Comparison of ENCODE assay signal across 12 cellular contexts in genomic region chr13:94061316-94061715, GRCh38.
A peak's percentile ranks its signal among the peaks of the same experiment; 100 is the strongest.
DNase-seq lines count a peak whose midpoint lies in the region; ATAC-seq and TF ChIP-seq lines count a peak whose summit lies in the region.
"Had no signal": no experiment of that assay in that cellular context is flagged by ENCODE, and none has a peak within 500 bp of the region (broad histone marks: within the 10 kb centered on the region; RNA-seq: fewer than 3 reads in every experiment).

No MANE protein-coding gene starts in this region.

- H3K36me3 ChIP-seq in PC-3 (ENCODE audit: low read depth, low read length): no peaks in the 10 kb centered on the region

- H3K79me2 ChIP-seq in PC-3 (ENCODE audit: low read length): no peaks in the 10 kb centered on the region

- H3K9ac ChIP-seq in PC-3 (ENCODE audit: low read length): no peak overlapping the region

- no peak overlapping the region for H2AFZ ChIP-seq in PC-3 (ENCODE audit: low read length)

- no TSS peak for BruUV-seq in PC-3 (replicated peaks; lab: Mats Ljungman, UMichigan)

- H4K20me1 ChIP-seq in PC-3 (ENCODE audit: low read length): no peaks in the 10 kb centered on the region

- no peaks in the 10 kb centered on the region for H3K4me1 ChIP-seq in PC-3 (ENCODE audit: insufficient read depth, low read length)

- no peak overlapping the region for H3K4me2 ChIP-seq in PC-3 (ENCODE audit: low read length)

- TF ChIP-seq CTCF in VCaP (conservative IDR thresholded peaks at IDR 0.05) (no peak), fibroblast of villous mesenchyme (IDR thresholded peaks at IDR 0.05; ENCODE audit: insufficient read depth, low read depth, low read length) (no peak), PC-3 (conservative IDR thresholded peaks at IDR 0.05; ENCODE audit: low read depth, low read length) (no peak)

- DNase-seq in H4 (ENCODE audit: low spot score): peak; percentile 11
- peak; percentile 55 for DNase-seq in fibroblast of villous mesenchyme (ENCODE audit: low read depth)
- DNase-seq in PC-3: no peak
- no peak for DNase-seq in activated CD8-positive, alpha-beta memory T cell treated with anti-CD3 and anti-CD28 coated beads, Interleukin-2, amount 50 U/mL, for 4 hours
- no peak for DNase-seq in G401 (ENCODE audit: low spot score)
- DNase-seq: activated CD4-positive, alpha-beta T cell treated with anti-CD3 and anti-CD28 coated beads, Interleukin-2, amount 50 U/mL, for 1 hour; hippocampal formation; nephron progenitor cell; T-helper 1 cell had no signal

- in situ Hi-C loops in G401 (cut with HindIII; ENCODE audit: low sequenced_read_pairs): no loop called here

- no peaks in the 10 kb centered on the region for H3K27me3 ChIP-seq in PC-3 (ENCODE audit: low read length)

- no peaks in the 10 kb centered on the region for H3K9me3 ChIP-seq in PC-3 (ENCODE audit: low read length)

- H3K27ac ChIP-seq in VCaP: peak overlapping the region; percentile 28
- H3K27ac ChIP-seq in PC-3 (ENCODE audit: low read length): no peak overlapping the region

- H3F3A ChIP-seq in PC-3 (ENCODE audit: low read length, unreplicated experiment): no peaks in the 10 kb centered on the region

- POLR2A ChIA-PET in PC-3 (lab: Charles Lee; ENCODE audit: unreplicated experiment): no interaction called here

- CTCF ChIA-PET in PC-3 (lab: Charles Lee): no interaction called here

- H3K4me3 ChIP-seq in fibroblast of villous mesenchyme (ENCODE audit: low read depth, low read length) (no peak overlapping the region), PC-3 (ENCODE audit: low read length) (no peak overlapping the region)

- ATAC-seq in PC-3 (no peak), HG02759 (IDR thresholded peaks at IDR 0.05; ENCODE audit: unreplicated experiment) (no peak)
- ATAC-seq: activated T-helper 17 cell treated with anti-CD3 and anti-CD28 coated beads, Interleukin-2, amount 50 U/mL, for 72 hours had no signal

- H3K9me2 ChIP-seq in PC-3 (replicated peaks; ENCODE audit: low read length): no peaks in the 10 kb centered on the region

- intact Hi-C loops in PC-3 (cut with micrococcal nuclease): no loop called here

Comparison
In these comparisons a context has a peak if more than half of its experiments do, and no peak if none do; other contexts are left out.
1. DNase-seq: peak in H4 (single experiment) and fibroblast of villous mesenchyme (single experiment); none in PC-3 (single experiment), activated CD8-positive, alpha-beta memory T cell treated with anti-CD3 and anti-CD28 coated beads, Interleukin-2, amount 50 U/mL, for 4 hours (single experiment) and G401 (single experiment).